Comparison of ENCODE assay signal across 8 cellular contexts in genomic region chr4:7068279-7068842, GRCh38. TPM values are rescaled to one million over a fixed set of nuclear protein-coding genes. Genes with fewer than 3 reads are reported as not detected.
A peak's percentile ranks its signal among the peaks of the same experiment; 100 is the strongest.
DNase-seq lines count a peak whose midpoint lies in the region; ATAC-seq lines count a peak whose summit lies in the region.

No MANE protein-coding gene starts in this region.

- peak; percentile 30 for ATAC-seq in HG03064 (IDR thresholded peaks at IDR 0.05; ENCODE audit: low read depth, unreplicated experiment)
- no peak for ATAC-seq in activated T-cell treated with anti-CD3 and anti-CD28 coated beads, Interleukin-2, amount 50 U/mL, for 72 hours (replicated peaks in 1 of 2)

- peak overlapping the region; percentile 93 for H3K4me3 Mint-ChIP-seq in T-helper 2 cell treated with Interferon-gamma antibody and Interleukin-4, amounts not matched to agents 5 μg/mL and 100 μg/mL, for 36 hours
- H3K4me3 Mint-ChIP-seq in activated T-cell treated with anti-CD3 and anti-CD28 coated beads, Interleukin-2, amount 50 U/mL, for 72 hours: peak overlapping the region; percentile 99

- peaks cover 31% of the 10 kb centered on the region for H3K4me1 Mint-ChIP-seq in T-helper 2 cell treated with Interferon-gamma antibody and Interleukin-4, amounts not matched to agents 5 μg/mL and 100 μg/mL, for 36 hours (ENCODE audit: low read depth)
- peaks cover 53% of the 10 kb centered on the region for H3K4me1 Mint-ChIP-seq in activated T-cell treated with anti-CD3 and anti-CD28 coated beads, Interleukin-2, amount 50 U/mL, for 72 hours (ENCODE audit: low read depth)

- no peaks in the 10 kb centered on the region for H3K9me3 ChIP-seq in iPS-18c (ENCODE audit: control insufficient read depth, insufficient read depth, low read length)

- peak overlapping the region; percentile 77 for H3K27ac ChIP-seq in temporal lobe (ENCODE audit: low read depth, low read length)

- no peaks in the 10 kb centered on the region for H3K9me3 Mint-ChIP-seq in T-helper 2 cell treated with Interferon-gamma antibody and Interleukin-4, amounts not matched to agents 5 μg/mL and 100 μg/mL, for 36 hours
- H3K9me3 Mint-ChIP-seq in activated T-cell treated with anti-CD3 and anti-CD28 coated beads, Interleukin-2, amount 50 U/mL, for 72 hours: no peaks in the 10 kb centered on the region

- H3K4me3 ChIP-seq in iPS-18c (ENCODE audit: insufficient read depth, low read depth, low read length): peak overlapping the region; percentile 79

- peak overlapping the region; percentile 96 for H3K27ac Mint-ChIP-seq in T-helper 2 cell treated with Interferon-gamma antibody and Interleukin-4, amounts not matched to agents 5 μg/mL and 100 μg/mL, for 36 hours
- H3K27ac Mint-ChIP-seq in activated T-cell treated with anti-CD3 and anti-CD28 coated beads, Interleukin-2, amount 50 U/mL, for 72 hours: peak overlapping the region; percentile 94

- peaks cover 14% of the 10 kb centered on the region for H3K27me3 Mint-ChIP-seq in T-helper 2 cell treated with Interferon-gamma antibody and Interleukin-4, amounts not matched to agents 5 μg/mL and 100 μg/mL, for 36 hours (ENCODE audit: low read depth)
- H3K27me3 Mint-ChIP-seq in activated T-cell treated with anti-CD3 and anti-CD28 coated beads, Interleukin-2, amount 50 U/mL, for 72 hours (ENCODE audit: low read depth): peaks cover 5% of the 10 kb centered on the region

- no peak for DNase-seq in T-helper 2 cell treated with Interferon-gamma antibody and Interleukin-4, amounts not matched to agents 5 μg/mL and 100 μg/mL, for 36 hours (ENCODE audit: low spot score)
- DNase-seq in T-helper 2 cell (no peak), C1 segment of cervical spinal cord (lab: John Stamatoyannopoulos, UW) (no peak), dedifferentiated amniotic fluid mesenchymal stem cell (ENCODE audit: extremely low spot score) (no peak)
- DNase-seq in activated T-cell treated with anti-CD3 and anti-CD28 coated beads, Interleukin-2, amount 50 U/mL, for 72 hours: no peak

- H3K36me3 Mint-ChIP-seq in T-helper 2 cell treated with Interferon-gamma antibody and Interleukin-4, amounts not matched to agents 5 μg/mL and 100 μg/mL, for 36 hours (ENCODE audit: low read depth): peaks cover 27% of the 10 kb centered on the region
- peaks cover 2 to 10% of the 10 kb centered on the region in 2 donors for H3K36me3 Mint-ChIP-seq in activated T-cell treated with anti-CD3 and anti-CD28 coated beads, Interleukin-2, amount 50 U/mL, for 72 hours (ENCODE audit: insufficient read depth in 2 of 2)

RNA-seq across cellular contexts. Expression of gene GRPEL1, which starts 0.5 kb away (rescaled TPM):
- total RNA-seq in activated T-cell treated with anti-CD3 and anti-CD28 coated beads, Interleukin-2, amount 50 U/mL, for 72 hours: 10 to 100 TPM; 47.6 to 65.5 TPM
- total RNA-seq in temporal lobe: 12.3 TPM

RNA-seq across cellular contexts. Expression of gene TADA2B, which starts 25.2 kb away (rescaled TPM):
- 10 to 100 TPM; 14.5 to 15.3 TPM for total RNA-seq in activated T-cell treated with anti-CD3 and anti-CD28 coated beads, Interleukin-2, amount 50 U/mL, for 72 hours
- total RNA-seq in temporal lobe: 17.0 TPM
